Comparison of ENCODE assay signal across 13 cellular contexts in the genomic region with DNA sequence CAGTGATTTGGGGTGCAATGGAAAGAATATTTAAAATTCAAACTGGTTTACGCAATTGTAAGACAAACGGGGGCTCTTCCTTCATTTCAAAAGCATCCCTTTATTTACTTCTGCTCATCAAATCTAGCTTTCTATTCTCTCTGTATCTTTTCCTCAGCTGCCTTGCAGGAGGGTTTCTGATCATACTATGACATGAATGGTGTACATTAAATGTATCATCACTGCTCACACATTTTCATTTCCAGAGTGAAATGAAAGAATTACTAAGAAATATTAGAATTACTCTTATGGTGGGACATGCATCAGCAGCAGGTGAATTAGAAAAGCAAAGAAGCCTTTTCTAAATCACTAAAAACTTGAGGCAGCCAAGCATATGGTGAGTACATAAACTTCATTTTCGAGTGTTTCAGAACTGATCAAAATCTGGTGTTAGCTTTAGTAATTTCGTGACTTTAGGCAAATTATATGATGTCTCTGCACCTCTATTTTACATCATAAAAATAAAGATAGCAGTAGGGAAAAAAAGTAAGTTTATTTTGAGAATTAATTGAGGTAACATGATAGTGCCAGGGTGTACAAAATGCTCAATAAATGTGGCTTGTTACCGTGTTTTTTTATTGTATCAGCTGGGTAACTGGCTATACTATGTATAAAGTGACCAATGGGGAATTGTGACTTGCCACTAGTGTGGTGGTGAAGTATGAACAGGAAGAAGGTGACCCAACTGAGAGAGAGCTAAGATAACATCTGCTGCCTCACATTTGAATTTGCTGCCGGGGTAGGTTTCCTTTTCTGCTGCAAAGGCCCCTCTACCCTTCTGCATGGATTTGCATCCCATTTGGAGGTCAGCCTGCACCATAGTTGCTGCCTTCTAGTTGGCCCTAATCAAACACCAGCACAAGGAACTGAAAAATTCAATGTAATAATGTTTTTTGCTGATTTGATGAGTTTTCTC. TPM values are rescaled to one million over a fixed set of nuclear protein-coding genes. Genes with fewer than 3 reads are reported as not detected.
DNase-seq lines count a peak whose midpoint lies in the region; ATAC-seq, FAIRE-seq and TF ChIP-seq lines count a peak whose summit lies in the region.
"Had no signal": no experiment of that assay in that cellular context is flagged by ENCODE, and none has a peak within 500 bp of the region (broad histone marks: within the 10 kb centered on the region; RNA-seq: fewer than 3 reads in every experiment).

No MANE protein-coding gene starts in this region.

- H3K27me3 ChIP-seq in GM06990 (replicated peaks; ENCODE audit: control insufficient read depth, insufficient read depth, low read length) (no peaks in the 10 kb centered on the region), heart right ventricle (peaks cover 0 to 8% (median 0%) of the 10 kb centered on the region in 7 donors)
- H3K27me3 ChIP-seq: neutrophil had no signal

- H3K9me3 ChIP-seq in heart right ventricle = peaks cover 0 to 4% (median 0%) of the 10 kb centered on the region in 11 donors
- H3K9me3 ChIP-seq: neutrophil had no signal

- WGBS in heart right ventricle, 2 donors = 72 to 82% methylated on average over 6 of the region's 6 CpGs

- peak; percentile 89 for ATAC-seq in GM19035 (IDR thresholded peaks at IDR 0.05; ENCODE audit: unreplicated experiment)
- peak; percentile 81 for ATAC-seq in GM21825 (IDR thresholded peaks at IDR 0.05; ENCODE audit: unreplicated experiment)
- ATAC-seq in HG03175 (IDR thresholded peaks at IDR 0.05; ENCODE audit: unreplicated experiment) = peak; percentile 78
- no peak for ATAC-seq in heart right ventricle
- ATAC-seq: activated CD8-positive, alpha-beta T cell treated with anti-CD3 and anti-CD28 coated beads for 36 hours; left colon had no signal

- no peak for FAIRE-seq in RCC 7860 (lab: Jason Lieb, UNC)

- peaks cover 0 to 5% (median 0%) of the 10 kb centered on the region in 9 donors for H3K4me1 ChIP-seq in heart right ventricle

- H3K36me3 ChIP-seq in GM06990 (ENCODE audit: control insufficient read depth, insufficient read depth, low read length) = no peaks in the 10 kb centered on the region
- no peaks in the 10 kb centered on the region for H3K36me3 ChIP-seq in heart right ventricle
- H3K36me3 ChIP-seq: neutrophil had no signal

- H3K4me3 ChIP-seq in GM06990 (replicated peaks; ENCODE audit: low read depth, low read length) (no peak overlapping the region), heart right ventricle (no peak overlapping the region)

- intact Hi-C loops in heart right ventricle (cut with DNase I) = no loop called here

- TF ChIP-seq CTCF in GM06990 (IDR thresholded peaks at IDR 0.05; ENCODE audit: insufficient read depth, low read length, poor library complexity, severe bottlenecking) (no peak), heart right ventricle (IDR thresholded peaks at IDR 0.05) (no peak)

- H3K27ac ChIP-seq in heart right ventricle = no peak overlapping the region
- H3K27ac ChIP-seq: neutrophil had no signal

- DNase-seq in GM06990 (ENCODE audit: extremely low read depth, insufficient read length) (peak; percentile 13), GF-D8 (lab: John Stamatoyannopoulos, UW) (no peak), RCC 7860 (ENCODE audit: low spot score) (no peak), heart right ventricle (no peak)
- no peak for DNase-seq in stimulated activated CD8-positive, alpha-beta memory T cell treated with anti-CD3 and anti-CD28 coated beads, Interleukin-4, amount 100 ng/mL, for 48 hours
- DNase-seq: activated CD8-positive, alpha-beta T cell treated with anti-CD3 and anti-CD28 coated beads for 36 hours; DMS153; left colon; NCI-H187 had no signal

RNA-seq across cellular contexts. Expression of a gene that starts 23.8 kb away (rescaled TPM):
- not detected for total RNA-seq in heart right ventricle
- polyA plus RNA-seq in heart right ventricle = not detected
- total RNA-seq: activated CD8-positive, alpha-beta T cell treated with anti-CD3 and anti-CD28 coated beads for 36 hours; left colon had no signal

RNA-seq across cellular contexts. Expression of a gene that starts 34.4 kb away (rescaled TPM):
- not detected for total RNA-seq in heart right ventricle
- polyA plus RNA-seq in heart right ventricle = not detected
- total RNA-seq: left colon had no signal

Comparison
In these comparisons a context has a peak if more than half of its experiments do, and no peak if none do; other contexts are left out.
1. ATAC-seq: peak in GM19035 (single experiment), GM21825 (single experiment) and HG03175 (single experiment); none in heart right ventricle (0 of 8).